In genomic region chr17:81419886-81420768, GRCh38 we compare ENCODE assay signal across 9 cellular contexts. TPM values are rescaled to one million over a fixed set of nuclear protein-coding genes. Genes with fewer than 3 reads are reported as not detected.
A peak's percentile ranks its signal among the peaks of the same experiment; 100 is the strongest.
DNase-seq lines count a peak whose midpoint lies in the region; ATAC-seq, FAIRE-seq and TF ChIP-seq lines count a peak whose summit lies in the region.
"Had no signal": no experiment of that assay in that cellular context is flagged by ENCODE, and none has a peak within 500 bp of the region (broad histone marks: within the 10 kb centered on the region; RNA-seq: fewer than 3 reads in every experiment).

No MANE protein-coding gene starts in this region.

- H3K36me3 ChIP-seq in right atrium auricular region, result no peaks in the 10 kb centered on the region

- peak overlapping the region in 2 of 5 experiments; percentile 79 to 88 for H3K27ac Mint-ChIP-seq in brain
- H3K27ac Mint-ChIP-seq: stimulated activated naive CD8-positive, alpha-beta T cell treated with anti-CD3 and anti-CD28 coated beads, Interleukin-15, amount 100 ng/mL, for 72 hours had no signal

- peaks cover 57% of the 10 kb centered on the region for H3K4me1 Mint-ChIP-seq in brain
- H3K4me1 Mint-ChIP-seq: stimulated activated naive CD8-positive, alpha-beta T cell treated with anti-CD3 and anti-CD28 coated beads, Interleukin-15, amount 100 ng/mL, for 72 hours had no signal

- peaks cover 3% of the 10 kb centered on the region for H3K27me3 Mint-ChIP-seq in brain

- TF ChIP-seq CTCF in brain (conservative IDR thresholded peaks at IDR 0.05) (no peak), right atrium auricular region (IDR thresholded peaks at IDR 0.05) (no peak)

- TF ChIP-seq POLR2A in erythroblast (IDR thresholded peaks at IDR 0.05; ENCODE audit: low read length), result no peak

- DNase-seq in EL (peak; percentile 15), right atrium auricular region (ENCODE audit: low spot score) (no peak), skeletal muscle cell (ENCODE audit: low read depth) (no peak), erythroblast (lab: John Stamatoyannopoulos, UW) (no peak), RCC 7860 (ENCODE audit: low spot score) (no peak)
- DNase-seq in activated effector memory CD4-positive, alpha-beta T cell treated with anti-CD3 and anti-CD28 coated beads, Interleukin-2, amount 50 U/mL, for 16 hours, result no peak
- DNase-seq: stimulated activated naive CD8-positive, alpha-beta T cell treated with anti-CD3 and anti-CD28 coated beads, Interleukin-15, amount 100 ng/mL, for 72 hours had no signal

- no peak for FAIRE-seq in RCC 7860 (lab: Jason Lieb, UNC)

- H3K4me3 Mint-ChIP-seq in brain, result peak overlapping the region in 3 of 5 experiments; percentile 64 to 71 (median 70)
- H3K4me3 Mint-ChIP-seq: stimulated activated naive CD8-positive, alpha-beta T cell treated with anti-CD3 and anti-CD28 coated beads, Interleukin-15, amount 100 ng/mL, for 72 hours had no signal

- H3K36me3 Mint-ChIP-seq in brain, result no peaks in the 10 kb centered on the region

- ATAC-seq in HG03342 (IDR thresholded peaks at IDR 0.05; ENCODE audit: unreplicated experiment), result no peak
- ATAC-seq: stimulated activated naive CD8-positive, alpha-beta T cell treated with anti-CD3 and anti-CD28 coated beads, Interleukin-15, amount 100 ng/mL, for 72 hours had no signal

- H3K9me3 ChIP-seq in right atrium auricular region, result no peaks in the 10 kb centered on the region

- peak overlapping the region; percentile 88 to 93 for H3K27ac ChIP-seq in right atrium auricular region

- H3K27me3 ChIP-seq in right atrium auricular region, result no peaks in the 10 kb centered on the region

- H3K9me3 Mint-ChIP-seq in brain, result no peaks in the 10 kb centered on the region
- H3K9me3 Mint-ChIP-seq: stimulated activated naive CD8-positive, alpha-beta T cell treated with anti-CD3 and anti-CD28 coated beads, Interleukin-15, amount 100 ng/mL, for 72 hours had no signal

- H3K4me3 ChIP-seq in right atrium auricular region, result peak overlapping the region; percentile 9 to 37
- peak overlapping the region; percentile 13 for H3K4me3 ChIP-seq in skeletal muscle cell (ENCODE audit: low read depth, low read length)

- peaks cover 0 to 77% of the 10 kb centered on the region in 2 donors for H3K4me1 ChIP-seq in right atrium auricular region

RNA-seq across cellular contexts. Expression of gene BAHCC1, which starts 24.9 kb away (rescaled TPM):
- 19.5 TPM for polyA plus RNA-seq in brain (ENCODE audit: insufficient read depth, low read depth, low replicate concordance)
- total RNA-seq in right atrium auricular region, result 10 to 100 TPM in 1 of 2 donors, 1 to 10 TPM in 1; 5.8 to 12.7 TPM
